In genomic region chr1:207049974-207050391, GRCh38 we compare ENCODE assay signal across 8 cellular contexts. TPM values are rescaled to one million over a fixed set of nuclear protein-coding genes. Genes with fewer than 3 reads are reported as not detected.
A peak's percentile ranks its signal among the peaks of the same experiment; 100 is the strongest.
DNase-seq lines count a peak whose midpoint lies in the region; ATAC-seq, FAIRE-seq and TF ChIP-seq lines count a peak whose summit lies in the region.

No MANE protein-coding gene starts in this region.

- H3K9ac ChIP-seq in MM.1S (ENCODE audit: low read length) = peak overlapping the region; percentile 82
- H3K9ac ChIP-seq in kidney (ENCODE audit: low read length in 2 of 2) = peak overlapping the region; percentile 74 to 88

- H3K4me2 ChIP-seq in MM.1S (ENCODE audit: low read depth, low read length) = peak overlapping the region; percentile 69

- H3K9me3 ChIP-seq in MM.1S (replicated peaks; ENCODE audit: insufficient read depth, low read length) (no peaks in the 10 kb centered on the region), kidney (ENCODE audit: control insufficient read depth in 1 of 2, low read length in 2 of 2) (no peaks in the 10 kb centered on the region)

- intact Hi-C loops in kidney (cut with DNase I) = no loop called here

- no peak for ATAC-seq in HG03432 (IDR thresholded peaks at IDR 0.05; ENCODE audit: unreplicated experiment)

- peak; percentile 69 for FAIRE-seq in GM18507 (lab: Jason Lieb, UNC)
- FAIRE-seq in kidney (lab: Jason Lieb, UNC) = no peak

- H3K79me2 ChIP-seq in MM.1S (ENCODE audit: low read length) = peaks cover 58% of the 10 kb centered on the region

- H3K9me2 ChIP-seq in MM.1S (replicated peaks; ENCODE audit: insufficient read depth, low read length) = no peaks in the 10 kb centered on the region

- H4K20me1 ChIP-seq in MM.1S (ENCODE audit: insufficient read depth, low read length) = no peaks in the 10 kb centered on the region

- DNase-seq in AG08395 (ENCODE audit: low spot score) = peak; percentile 50
- DNase-seq in GM18507 (ENCODE audit: extremely low spot score, insufficient read length, low read depth) = peak; percentile 9
- peak; percentile 86 for DNase-seq in MM.1S
- DNase-seq in T-helper 1 cell = peak in 4 of 5 donors; percentile 25 to 63 (median 44)
- peak; percentile 54 for DNase-seq in central memory CD4-positive, alpha-beta T cell
- DNase-seq in kidney = no peak
- DNase-seq in stimulated activated CD4-positive, alpha-beta T cell treated with anti-CD3 and anti-CD28 coated beads, Interleukin-2, amount 100 ng/mL, for 4 hours (ENCODE audit: low read depth) = peak; percentile 28

- H2AFZ ChIP-seq in MM.1S (ENCODE audit: low read length) = no peak overlapping the region

- H3F3A ChIP-seq in MM.1S (ENCODE audit: insufficient read depth, low read length) = peaks cover 38% of the 10 kb centered on the region

- H3K4me3 ChIP-seq in MM.1S (ENCODE audit: low read length) (peak overlapping the region; percentile 94), kidney (ENCODE audit: low read length in 2 of 2) (peak overlapping the region; percentile 79 to 96)

- H3K4me1 ChIP-seq in MM.1S (ENCODE audit: low read length) (peaks cover 29% of the 10 kb centered on the region), kidney (ENCODE audit: control insufficient read depth in 1 of 2, insufficient read depth in 1 of 2, low read depth in 1 of 2, low read length in 2 of 2) (peaks cover 9 to 20% of the 10 kb centered on the region in 2 donors)

- peak; percentile 95 for TF ChIP-seq CTCF in MM.1S (IDR thresholded peaks at IDR 0.05; ENCODE audit: low read length)
- peak; percentile 69 for TF ChIP-seq CTCF in kidney (IDR thresholded peaks at IDR 0.05; ENCODE audit: borderline replicate concordance, extremely low read depth, insufficient read depth)

- H3K36me3 ChIP-seq in MM.1S (replicated peaks; ENCODE audit: insufficient read depth, low read length) = peaks cover 15% of the 10 kb centered on the region; the same call in 1 of the 2 replicates
- peaks cover 10 to 12% of the 10 kb centered on the region in 2 donors for H3K36me3 ChIP-seq in kidney (ENCODE audit: control insufficient read depth in 1 of 2, insufficient read depth in 2 of 2, low read length in 2 of 2)

- H3K27me3 ChIP-seq in MM.1S (replicated peaks; ENCODE audit: insufficient read depth, low read length) = no peaks in the 10 kb centered on the region

- H3K27ac ChIP-seq in MM.1S (ENCODE audit: low read length) (peak overlapping the region; percentile 50), kidney (ENCODE audit: low read depth in 2 of 2, low read length in 2 of 2) (peak overlapping the region; percentile 98 to 99)

RNA-seq across cellular contexts. Expression of gene YOD1, which starts 1.0 kb away (rescaled TPM):
- 6.2 TPM for total RNA-seq in kidney
- polyA plus RNA-seq in kidney (ENCODE audit: insufficient read depth, low read depth, low replicate concordance) = 2.7 TPM

RNA-seq across cellular contexts. Expression of gene PFKFB2, which starts 3.1 kb away (rescaled TPM):
- total RNA-seq in kidney = 20.6 TPM
- polyA plus RNA-seq in kidney (ENCODE audit: insufficient read depth, low read depth, low replicate concordance) = 21.7 TPM

RNA-seq across cellular contexts. Expression of gene C1orf116, which starts 17.4 kb away (rescaled TPM):
- total RNA-seq in kidney = 19.6 TPM
- 11.9 TPM for polyA plus RNA-seq in kidney (ENCODE audit: insufficient read depth, low read depth, low replicate concordance)

RNA-seq across cellular contexts. Expression of gene C4BPB, which starts 38.7 kb away (rescaled TPM):
- 1.3 TPM for total RNA-seq in kidney
- 0.49 TPM for polyA plus RNA-seq in kidney (ENCODE audit: insufficient read depth, low read depth, low replicate concordance)

RNA-seq across cellular contexts. Expression of gene C4BPA, which starts 54.0 kb away (rescaled TPM):
- total RNA-seq in kidney = 45.7 TPM
- polyA plus RNA-seq in kidney (ENCODE audit: insufficient read depth, low read depth, low replicate concordance) = not detected
